ENCODE assay signal across 9 cellular contexts in genomic region chr11:118923721-118924587, GRCh38. TPM values are rescaled to one million over a fixed set of nuclear protein-coding genes. Genes with fewer than 3 reads are reported as not detected.
DNase-seq lines count a peak whose midpoint lies in the region; ATAC-seq and TF ChIP-seq lines count a peak whose summit lies in the region.
"Had no signal": no experiment of that assay in that cellular context is flagged by ENCODE, and none has a peak within 500 bp of the region (broad histone marks: within the 10 kb centered on the region; RNA-seq: fewer than 3 reads in every experiment).

No MANE protein-coding gene starts in this region.

- H3K27ac ChIP-seq in C4-2B (peak overlapping the region; percentile 98), OCI-LY7 (ENCODE audit: low read depth, low read length, poor library complexity, severe bottlenecking) (peak overlapping the region; percentile 94), ectodermal cell (ENCODE audit: insufficient read depth, low read depth, low read length, poor library complexity, severe bottlenecking) (no peak overlapping the region)

- no peaks in the 10 kb centered on the region for H4K20me1 ChIP-seq in OCI-LY7 (ENCODE audit: insufficient read depth, low read length)

- no peaks in the 10 kb centered on the region for H3K9me3 Mint-ChIP-seq in natural killer cell

- BruUV-seq in OCI-LY7 (replicated peaks; lab: Mats Ljungman, UMichigan): no TSS peak

- TF ChIP-seq CTCF in C4-2B (conservative IDR thresholded peaks at IDR 0.05) (no peak), OCI-LY7 (conservative IDR thresholded peaks at IDR 0.05; ENCODE audit: low read length) (no peak), natural killer cell (IDR thresholded peaks at IDR 0.05) (no peak)

- H3K36me3 Mint-ChIP-seq in natural killer cell: no peaks in the 10 kb centered on the region

- peak overlapping the region; percentile 11; the same call in 1 of the 2 replicates for H2AFZ ChIP-seq in OCI-LY7 (ENCODE audit: low read length)

- no peaks in the 10 kb centered on the region for H3K27me3 ChIP-seq in ectodermal cell (ENCODE audit: control insufficient read depth, insufficient read depth, low read length, poor library complexity, severe bottlenecking)

- H3K36me3 ChIP-seq in OCI-LY7 (ENCODE audit: insufficient read depth, low read length) (no peaks in the 10 kb centered on the region), ectodermal cell (ENCODE audit: control insufficient read depth, insufficient read depth, low read length) (no peaks in the 10 kb centered on the region)

- H3K4me3 ChIP-seq in OCI-LY7 (ENCODE audit: low read depth, low read length, poor library complexity, severe bottlenecking): peak overlapping the region; percentile 90
- H3K4me3 ChIP-seq in ectodermal cell (ENCODE audit: insufficient read depth, low read depth, low read length): peak overlapping the region; percentile 92

- H3K9me2 ChIP-seq in OCI-LY7 (ENCODE audit: insufficient read depth, low read length): no peaks in the 10 kb centered on the region

- POLR2A ChIA-PET in OCI-LY7 (lab: Charles Lee): interaction anchor here (0.6 to 3.7 kb wide), 5 partner anchors 8 to 131 kb away, joined by 3 to 25 read pairs (median 3); no protein-coding TSS in a partner anchor

- H3K27me3 Mint-ChIP-seq in natural killer cell (ENCODE audit: low read depth in 2 of 2): peaks cover 0 to 3% of the 10 kb centered on the region in 2 donors

- WGBS in ectodermal cell, 2 experiments: 40 to 44% methylated on average over 7 of the region's 7 CpGs

- H3K4me1 ChIP-seq in OCI-LY7 (ENCODE audit: insufficient read depth, low read length, poor library complexity, severe bottlenecking): peaks cover 70% of the 10 kb centered on the region
- H3K4me1 ChIP-seq in ectodermal cell (ENCODE audit: control insufficient read depth, insufficient read depth, low read length): peaks cover 66% of the 10 kb centered on the region

- H3K4me1 Mint-ChIP-seq in natural killer cell: peaks cover 63 to 82% of the 10 kb centered on the region in 2 donors

- peak overlapping the region; percentile 95 to 96 for H3K27ac Mint-ChIP-seq in natural killer cell

- peaks cover 22% of the 10 kb centered on the region; the same call in 1 of the 2 replicates for H3K79me2 ChIP-seq in OCI-LY7 (ENCODE audit: insufficient read depth, low read depth, low read length)

- CTCF ChIA-PET in OCI-LY7 (lab: Charles Lee; ENCODE audit: unreplicated experiment): interaction anchor here (0.7 kb wide), 1 partner anchor 11 kb away, joined by 3 read pairs; no protein-coding TSS in a partner anchor

- peak overlapping the region; percentile 91 for H3K4me3 Mint-ChIP-seq in natural killer cell

- peak in 1 of 3 donors; percentile 4 for ATAC-seq in natural killer cell
- ATAC-seq in HG02763 (IDR thresholded peaks at IDR 0.05; ENCODE audit: unreplicated experiment): no peak

- peak overlapping the region; percentile 87 for H3K4me2 ChIP-seq in OCI-LY7 (ENCODE audit: low read length)

- DNase-seq in OCI-LY7 (ENCODE audit: low spot score) (no peak), natural killer cell (peak; percentile 16), Kasumi-1 (lab: John Stamatoyannopoulos, UW) (no peak), NCI-H2029 treated with DMSO at 0.1 percent for 48 hours (lab: John Stamatoyannopoulos, UW) (no peak), NCI-H1694 (lab: John Stamatoyannopoulos, UW) (no peak)

- H3K9me3 ChIP-seq in OCI-LY7 (ENCODE audit: low read length) (no peaks in the 10 kb centered on the region), ectodermal cell (ENCODE audit: control insufficient read depth, low read length) (no peaks in the 10 kb centered on the region)

- intact Hi-C loops in OCI-LY7 (cut with micrococcal nuclease; ENCODE audit: unreplicated experiment) (loop anchor here (1.0 kb wide), 1 partner anchor 10 kb away; no protein-coding TSS in a partner anchor), natural killer cell (cut with micrococcal nuclease) (no loop called here)

RNA-seq across cellular contexts. Expression of gene BCL9L, which starts 1.8 kb away (rescaled TPM):
- total RNA-seq in OCI-LY7 (2014; rRNA removed; shearing (Covaris generic)): 3.7 and 6.4 TPM in 2 replicates
- total RNA-seq in OCI-LY7 (2022): 14.8 and 16.6 TPM in 2 replicates
- polyA plus RNA-seq in ectodermal cell (2013, experiment 1 of 4): 32.7 TPM
- polyA plus RNA-seq in ectodermal cell (2013, experiment 2 of 4): 39.1 TPM
- 25.6 TPM for polyA plus RNA-seq in ectodermal cell (2013, experiment 3 of 4)
- 28.2 TPM for polyA plus RNA-seq in ectodermal cell (2013, experiment 4 of 4)
- total RNA-seq in natural killer cell: 100 to 1,000 TPM; 221 to 255 (median 234) TPM

RNA-seq across cellular contexts. Expression of gene UPK2, which starts 32.1 kb away (rescaled TPM):
- total RNA-seq in OCI-LY7 (2014; rRNA removed; shearing (Covaris generic)): 0.28 TPM in 1 of 2 replicates, not detected in the other
- total RNA-seq in OCI-LY7 (2022) (0.34 TPM in 1 of 2 replicates, not detected in the other), natural killer cell (under 1 TPM in 2 of 3 donors, not detected in 1; 0.40 to 0.41 TPM)
- not detected for polyA plus RNA-seq in ectodermal cell (2013, experiment 1 of 4)
- not detected for polyA plus RNA-seq in ectodermal cell (2013, experiment 2 of 4)
- not detected for polyA plus RNA-seq in ectodermal cell (2013, experiment 3 of 4)
- 0.69 TPM for polyA plus RNA-seq in ectodermal cell (2013, experiment 4 of 4)
- total RNA-seq: lung microvascular endothelial cell had no signal

RNA-seq across cellular contexts. Expression of gene CXCR5, which starts 40.3 kb away (rescaled TPM):
- total RNA-seq in OCI-LY7 (2014; rRNA removed; shearing (Covaris generic)): 1.4 and 3.3 TPM in 2 replicates
- total RNA-seq in OCI-LY7 (2022): 7.1 and 7.3 TPM in 2 replicates
- not detected for polyA plus RNA-seq in ectodermal cell (2013, experiment 1 of 4)
- not detected for polyA plus RNA-seq in ectodermal cell (2013, experiment 2 of 4)
- polyA plus RNA-seq in ectodermal cell (2013, experiment 3 of 4): not detected
- not detected for polyA plus RNA-seq in ectodermal cell (2013, experiment 4 of 4)
- total RNA-seq in natural killer cell: 1 to 10 TPM in 1 of 3 donors, under 1 TPM in 2; 0.56 to 1.3 (median 0.86) TPM
- total RNA-seq: lung microvascular endothelial cell had no signal

RNA-seq across cellular contexts. Expression of gene FOXR1, which starts 47.6 kb away (rescaled TPM):
- not detected in 2 replicates for total RNA-seq in OCI-LY7 (2014; rRNA removed; shearing (Covaris generic))
- not detected in 2 replicates for total RNA-seq in OCI-LY7 (2022)
- not detected for polyA plus RNA-seq in ectodermal cell (2013, experiment 1 of 4)
- polyA plus RNA-seq in ectodermal cell (2013, experiment 2 of 4): not detected
- polyA plus RNA-seq in ectodermal cell (2013, experiment 3 of 4): not detected
- not detected for polyA plus RNA-seq in ectodermal cell (2013, experiment 4 of 4)
- not detected for total RNA-seq in natural killer cell
- total RNA-seq: lung microvascular endothelial cell had no signal

Comparison
In these comparisons a context has a peak if more than half of its experiments do, and no peak if none do; other contexts are left out.
1. RNA of gene BCL9L, which starts 1.8 kb away (total RNA-seq): 221 to 255 TPM in natural killer cell; 3.7 to 16.6 TPM in OCI-LY7; every median in the first group is over 10 times any median in the second.